Comparison of ENCODE assay signal across 9 cellular contexts in genomic region chr6:89475634-89476033, GRCh38. TPM values are rescaled to one million over a fixed set of nuclear protein-coding genes. Genes with fewer than 3 reads are reported as not detected.
A peak's percentile ranks its signal among the peaks of the same experiment; 100 is the strongest.
DNase-seq lines count a peak whose midpoint lies in the region; ATAC-seq and TF ChIP-seq lines count a peak whose summit lies in the region.
"Had no signal": no experiment of that assay in that cellular context is flagged by ENCODE, and none has a peak within 500 bp of the region (broad histone marks: within the 10 kb centered on the region; RNA-seq: fewer than 3 reads in every experiment).

No MANE protein-coding gene starts in this region.

- ATAC-seq in HG03520 (IDR thresholded peaks at IDR 0.05; ENCODE audit: unreplicated experiment): no peak

- H3K27ac ChIP-seq in substantia nigra (ENCODE audit: low read depth, low read length, poor library complexity, severe bottlenecking): no peak overlapping the region
- H3K27ac ChIP-seq: VCaP had no signal

- no peak for TF ChIP-seq CTCF in astrocyte of the cerebellum (IDR thresholded peaks at IDR 0.05; ENCODE audit: low read depth, low read length, missing control alignments)

- no peak overlapping the region for H3K4me3 ChIP-seq in astrocyte of the cerebellum (ENCODE audit: low read depth, low read length)

- in situ Hi-C loops in KBM-7 (cut with MboI; ENCODE audit: low pct_unique_long_range_greater_than_20kb, low sequenced_read_pairs) (no loop called here), astrocyte of the cerebellum (cut with HindIII; ENCODE audit: low sequenced_read_pairs) (no loop called here)

- DNase-seq in NCI-H2196 (lab: John Stamatoyannopoulos, UW; ENCODE audit: unreplicated experiment) (peak; percentile 15), NCI-H2196 treated with DMSO at 0.1 percent for 48 hours (lab: John Stamatoyannopoulos, UW; ENCODE audit: unreplicated experiment) (no peak), KBM-7 (peak; percentile 41), astrocyte of the cerebellum (ENCODE audit: low read depth) (peak; percentile 13), renal cortical epithelial cell (ENCODE audit: low read depth) (peak; percentile 57), substantia nigra (lab: John Stamatoyannopoulos, UW) (no peak), ureter (ENCODE audit: low spot score) (no peak)

RNA-seq across cellular contexts. Expression of gene ANKRD6, which starts 42.7 kb away (rescaled TPM):
- 13.2 and 13.4 TPM in 2 replicates for total RNA-seq in renal cortical epithelial cell
- 34.3 TPM for total RNA-seq in ureter

Comparison
In these comparisons a context has a peak if more than half of its experiments do, and no peak if none do; other contexts are left out.
1. DNase-seq: peak in NCI-H2196 (single experiment), KBM-7 (single experiment), astrocyte of the cerebellum (single experiment) and renal cortical epithelial cell (single experiment); none in NCI-H2196 treated with DMSO at 0.1 percent for 48 hours (single experiment), substantia nigra (0 of 49) and ureter (single experiment).